ENCODE assay signal across 8 cellular contexts in genomic region chr3:70982274-70982673, GRCh38.
DNase-seq lines count a peak whose midpoint lies in the region; ATAC-seq and TF ChIP-seq lines count a peak whose summit lies in the region.

No MANE protein-coding gene starts in this region.

- no peak overlapping the region for H3K4me3 Mint-ChIP-seq in activated T-helper 2 cell treated with anti-CD3 and anti-CD28 coated beads, Interferon-gamma antibody, Interleukin-2, Interleukin-4, amounts not matched to agents 10 μg/mL and 5 μg/mL and 100 μg/mL, durations not matched to agents 14 hours and 24 hours and 36 hours (ENCODE audit: low read depth)

- no peak for TF ChIP-seq EP300 in gastroesophageal sphincter (IDR thresholded peaks at IDR 0.05)

- peak; percentile 37 for DNase-seq in HCEC 1CT
- no peak for DNase-seq in activated T-helper 2 cell treated with anti-CD3 and anti-CD28 coated beads, Interferon-gamma antibody, Interleukin-2, Interleukin-4, amounts not matched to agents 10 μg/mL and 5 μg/mL and 100 μg/mL, durations not matched to agents 14 hours and 24 hours and 36 hours (ENCODE audit: low spot score)
- no peak for DNase-seq in NCI-H446 (lab: John Stamatoyannopoulos, UW)
- DNase-seq in left lobe of liver (ENCODE audit: low spot score), result no peak
- DNase-seq in kidney tubule cell (ENCODE audit: low spot score), result no peak

- H3K27me3 ChIP-seq in gastroesophageal sphincter, result no peaks in the 10 kb centered on the region

- 0% methylated on average over 1 of the region's 1 CpG for WGBS in gastroesophageal sphincter (ENCODE audit: low coverage in 1 of 2), 2 donors

- H3K27ac ChIP-seq in gastroesophageal sphincter (peak overlapping the region; percentile 87 to 93 (median 90)), skin epidermis (peak overlapping the region in 20 of 21 experiments; percentile 34 to 91 (median 78))

- peaks cover 39 to 93% (median 55%) of the 10 kb centered on the region in 3 donors for H3K4me1 ChIP-seq in gastroesophageal sphincter

- intact Hi-C loops in activated T-helper 2 cell treated with anti-CD3 and anti-CD28 coated beads, Interferon-gamma antibody, Interleukin-2, Interleukin-4, amounts not matched to agents 10 μg/mL and 5 μg/mL and 100 μg/mL, durations not matched to agents 14 hours and 24 hours and 36 hours (cut with micrococcal nuclease), result loop anchor here (2.0 kb wide), 1 partner anchor 29 kb away; no protein-coding TSS in a partner anchor

- H3K9me3 Mint-ChIP-seq in activated T-helper 2 cell treated with anti-CD3 and anti-CD28 coated beads, Interferon-gamma antibody, Interleukin-2, Interleukin-4, amounts not matched to agents 10 μg/mL and 5 μg/mL and 100 μg/mL, durations not matched to agents 14 hours and 24 hours and 36 hours, result no peaks in the 10 kb centered on the region

- TF ChIP-seq CTCF in gastroesophageal sphincter (IDR thresholded peaks at IDR 0.05), result no peak

- H3K9me3 ChIP-seq in gastroesophageal sphincter, result no peaks in the 10 kb centered on the region

- H3K4me1 Mint-ChIP-seq in activated T-helper 2 cell treated with anti-CD3 and anti-CD28 coated beads, Interferon-gamma antibody, Interleukin-2, Interleukin-4, amounts not matched to agents 10 μg/mL and 5 μg/mL and 100 μg/mL, durations not matched to agents 14 hours and 24 hours and 36 hours (ENCODE audit: low read depth), result peaks cover 44% of the 10 kb centered on the region

- no peak for TF ChIP-seq POLR2A in gastroesophageal sphincter (IDR thresholded peaks at IDR 0.05)

- peak; percentile 11 for ATAC-seq in gastroesophageal sphincter
- no peak for ATAC-seq in HG03175 (IDR thresholded peaks at IDR 0.05; ENCODE audit: unreplicated experiment)
- no peak for ATAC-seq in left lobe of liver

- H3K36me3 ChIP-seq in gastroesophageal sphincter, result peaks cover 3 to 39% of the 10 kb centered on the region in 2 donors

- peak overlapping the region; percentile 76 for H3K27ac Mint-ChIP-seq in activated T-helper 2 cell treated with anti-CD3 and anti-CD28 coated beads, Interferon-gamma antibody, Interleukin-2, Interleukin-4, amounts not matched to agents 10 μg/mL and 5 μg/mL and 100 μg/mL, durations not matched to agents 14 hours and 24 hours and 36 hours

- no peaks in the 10 kb centered on the region for H3K27me3 Mint-ChIP-seq in activated T-helper 2 cell treated with anti-CD3 and anti-CD28 coated beads, Interferon-gamma antibody, Interleukin-2, Interleukin-4, amounts not matched to agents 10 μg/mL and 5 μg/mL and 100 μg/mL, durations not matched to agents 14 hours and 24 hours and 36 hours (ENCODE audit: low read depth)

- peaks cover 88% of the 10 kb centered on the region for H3K36me3 Mint-ChIP-seq in activated T-helper 2 cell treated with anti-CD3 and anti-CD28 coated beads, Interferon-gamma antibody, Interleukin-2, Interleukin-4, amounts not matched to agents 10 μg/mL and 5 μg/mL and 100 μg/mL, durations not matched to agents 14 hours and 24 hours and 36 hours (ENCODE audit: low read depth)

- no peak overlapping the region for H3K4me3 ChIP-seq in gastroesophageal sphincter
- no peak overlapping the region for H3K4me3 ChIP-seq in skin epidermis
